ENCODE assay signal across 8 cellular contexts in the genomic region with DNA sequence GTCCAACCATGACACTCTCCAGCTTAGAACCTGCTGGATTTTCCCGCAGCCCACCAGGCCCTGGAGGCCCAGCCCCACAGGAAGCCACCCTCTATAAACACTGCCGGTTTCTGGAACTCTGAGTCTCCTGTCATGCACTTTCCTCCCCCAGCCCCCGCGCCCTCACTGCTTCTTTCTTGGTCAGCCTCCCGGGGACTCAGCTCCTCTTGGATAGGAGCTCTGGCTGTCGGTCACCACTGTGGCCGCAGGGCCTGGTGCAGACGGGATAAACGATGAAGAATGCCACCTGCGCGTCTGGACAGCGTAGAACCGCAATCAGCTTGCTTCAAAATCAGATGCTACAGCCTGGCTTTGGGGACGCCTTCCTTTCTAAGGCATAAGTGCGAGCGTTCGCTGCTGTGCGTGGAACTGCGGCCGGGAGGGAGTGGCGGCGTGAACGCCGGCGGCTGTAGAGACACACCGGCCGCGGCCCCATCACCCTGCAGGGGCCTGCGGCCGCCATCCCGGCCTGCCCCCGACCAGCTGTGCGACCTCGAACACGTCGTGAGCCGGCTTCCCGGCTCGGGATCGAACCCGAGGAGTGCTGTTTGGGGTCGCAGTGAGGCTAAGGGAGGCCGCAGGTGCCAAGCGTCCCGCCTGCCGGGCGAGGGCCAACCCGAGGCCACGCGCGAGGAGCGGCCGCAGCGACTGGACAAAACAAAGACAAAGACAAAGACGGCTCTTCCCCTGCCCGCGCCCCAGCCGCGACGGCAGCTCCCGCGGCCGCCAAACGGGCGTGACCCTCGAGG. TPM values are rescaled to one million over a fixed set of nuclear protein-coding genes. Genes with fewer than 3 reads are reported as not detected.
DNase-seq lines count a peak whose midpoint lies in the region; ATAC-seq and TF ChIP-seq lines count a peak whose summit lies in the region.

No MANE protein-coding gene starts in this region.

- POLR2A ChIA-PET in AG04449 (lab: Yijun Ruan, JAX): interaction anchor here (0.6 to 2.0 kb wide), 12 partner anchors 12 to 80 kb away, joined by 3 to 9 read pairs (median 3); partner anchors contain the start of genes SUMO3 and UBE2G2

- ATAC-seq in GM18909 (IDR thresholded peaks at IDR 0.05; ENCODE audit: poor library complexity, unreplicated experiment) (peak; percentile 6), SK-N-SH treated with all-trans-retinoic acid at 6 μM for 48 hours (peak; percentile 4; the same call in 2 of the 3 replicates), mucosa of descending colon (no peak), aorta (ENCODE audit: low FRiP score) (no peak), GM19452 (IDR thresholded peaks at IDR 0.05; ENCODE audit: unreplicated experiment) (no peak), GM21447 (IDR thresholded peaks at IDR 0.05; ENCODE audit: unreplicated experiment) (no peak)

- peaks cover 45% of the 10 kb centered on the region for H3K4me1 ChIP-seq in mucosa of descending colon (ENCODE audit: low read depth)
- H3K4me1 ChIP-seq in aorta (ENCODE audit: control insufficient read depth in 1 of 2, insufficient read depth in 2 of 2, low read length in 2 of 2): peaks cover 0 to 4% of the 10 kb centered on the region in 2 donors

- DNase-seq in AG04449 (ENCODE audit: low read depth, low spot score): no peak
- DNase-seq in epithelial cell of esophagus (ENCODE audit: low read depth): peak; percentile 24
- peak; percentile 47 to 72 (median 69) for DNase-seq in mucosa of descending colon
- DNase-seq in aorta: peak; percentile 70 to 83

- H3K27me3 ChIP-seq in aorta (ENCODE audit: control insufficient read depth in 1 of 2, insufficient read depth in 2 of 2, low read length in 1 of 2): no peaks in the 10 kb centered on the region

- intact Hi-C loops in mucosa of descending colon (cut with DNase I, micrococcal nuclease) (no loop called here), aorta (cut with DNase I) (loop anchor here (5.0 to 10.0 kb wide), 3 partner anchors 55 to 262 kb away; partner anchors contain the start of genes SUMO3 (in 2 of the 2) and UBE2G2 (in 1 of the 2))

- H3K9me3 ChIP-seq in mucosa of descending colon (no peaks in the 10 kb centered on the region), aorta (ENCODE audit: control insufficient read depth, low read length) (no peaks in the 10 kb centered on the region)

- H3K4me3 ChIP-seq in AG04449 (ENCODE audit: low read depth, low read length) (peak overlapping the region; percentile 83), epithelial cell of esophagus (ENCODE audit: low read length) (peak overlapping the region; percentile 70), mucosa of descending colon (peak overlapping the region; percentile 86), aorta (ENCODE audit: low read length in 2 of 2) (peak overlapping the region; percentile 88 to 89)

- 0% methylated on average over 57 to 66 of the region's 66 CpGs for WGBS in aorta, 2 donors

- CTCF ChIA-PET in AG04449 (lab: Yijun Ruan, JAX): interaction anchor here (0.9 to 3.3 kb wide), 6 partner anchors 15 to 265 kb away, joined by 3 to 12 read pairs (median 6); no protein-coding TSS in a partner anchor

- peak overlapping the region; percentile 62 to 98 for H3K27ac ChIP-seq in aorta (ENCODE audit: low read depth in 1 of 2, low read length in 2 of 2)

- H3K36me3 ChIP-seq in mucosa of descending colon (ENCODE audit: low read depth) (no peaks in the 10 kb centered on the region), aorta (ENCODE audit: control insufficient read depth in 1 of 2, insufficient read depth in 2 of 2, low read length in 1 of 2) (no peaks in the 10 kb centered on the region)

- TF ChIP-seq CTCF in AG04449 (IDR thresholded peaks at IDR 0.05; ENCODE audit: insufficient read depth, low read length, missing control alignments) (no peak), epithelial cell of esophagus (IDR thresholded peaks at IDR 0.05; ENCODE audit: insufficient read depth, low read depth, low read length, missing control alignments) (no peak), mucosa of descending colon (IDR thresholded peaks at IDR 0.05) (no peak)

TF ChIP-seq in SK-N-SH treated with all-trans-retinoic acid at 6 μM for 48 hours, 23 proteins besides CTCF, POLR2A, EP300 and RAD21 (continues in another document):
- no peak for TF ChIP-seq ESRRG (CRISPR knock-in tag; IDR thresholded peaks at IDR 0.05)
- no peak for TF ChIP-seq RARB (CRISPR knock-in tag; IDR thresholded peaks at IDR 0.05)
- TF ChIP-seq ARNTL (CRISPR knock-in tag; IDR thresholded peaks at IDR 0.05; ENCODE audit: borderline replicate concordance, low read depth): no peak
- TF ChIP-seq GLIS3 (CRISPR knock-in tag; IDR thresholded peaks at IDR 0.05): no peak
- no peak for TF ChIP-seq OSR1 (CRISPR knock-in tag; IDR thresholded peaks at IDR 0.05)
- no peak for TF ChIP-seq TCF4 (CRISPR knock-in tag; IDR thresholded peaks at IDR 0.05; ENCODE audit: borderline replicate concordance)
- no peak for TF ChIP-seq CSRNP3 (CRISPR knock-in tag; IDR thresholded peaks at IDR 0.05)
- no peak for TF ChIP-seq SNAI2 (CRISPR knock-in tag; IDR thresholded peaks at IDR 0.05)
- TF ChIP-seq, protein P1, sequence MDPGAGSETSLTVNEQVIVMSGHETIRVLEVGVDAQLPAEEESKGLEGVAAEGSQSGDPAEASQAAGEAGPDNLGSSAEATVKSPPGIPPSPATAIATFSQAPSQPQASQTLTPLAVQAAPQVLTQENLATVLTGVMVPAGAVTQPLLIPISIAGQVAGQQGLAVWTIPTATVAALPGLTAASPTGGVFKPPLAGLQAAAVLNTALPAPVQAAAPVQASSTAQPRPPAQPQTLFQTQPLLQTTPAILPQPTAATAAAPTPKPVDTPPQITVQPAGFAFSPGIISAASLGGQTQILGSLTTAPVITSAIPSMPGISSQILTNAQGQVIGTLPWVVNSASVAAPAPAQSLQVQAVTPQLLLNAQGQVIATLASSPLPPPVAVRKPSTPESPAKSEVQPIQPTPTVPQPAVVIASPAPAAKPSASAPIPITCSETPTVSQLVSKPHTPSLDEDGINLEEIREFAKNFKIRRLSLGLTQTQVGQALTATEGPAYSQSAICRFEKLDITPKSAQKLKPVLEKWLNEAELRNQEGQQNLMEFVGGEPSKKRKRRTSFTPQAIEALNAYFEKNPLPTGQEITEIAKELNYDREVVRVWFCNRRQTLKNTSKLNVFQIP (CRISPR knock-in tag; IDR thresholded peaks at IDR 0.05; ENCODE audit: borderline replicate concordance, low read depth): no peak
- TF ChIP-seq ZNF565 (CRISPR knock-in tag; conservative IDR thresholded peaks at IDR 0.05; ENCODE audit: low read depth): no peak
- TF ChIP-seq, protein P2, sequence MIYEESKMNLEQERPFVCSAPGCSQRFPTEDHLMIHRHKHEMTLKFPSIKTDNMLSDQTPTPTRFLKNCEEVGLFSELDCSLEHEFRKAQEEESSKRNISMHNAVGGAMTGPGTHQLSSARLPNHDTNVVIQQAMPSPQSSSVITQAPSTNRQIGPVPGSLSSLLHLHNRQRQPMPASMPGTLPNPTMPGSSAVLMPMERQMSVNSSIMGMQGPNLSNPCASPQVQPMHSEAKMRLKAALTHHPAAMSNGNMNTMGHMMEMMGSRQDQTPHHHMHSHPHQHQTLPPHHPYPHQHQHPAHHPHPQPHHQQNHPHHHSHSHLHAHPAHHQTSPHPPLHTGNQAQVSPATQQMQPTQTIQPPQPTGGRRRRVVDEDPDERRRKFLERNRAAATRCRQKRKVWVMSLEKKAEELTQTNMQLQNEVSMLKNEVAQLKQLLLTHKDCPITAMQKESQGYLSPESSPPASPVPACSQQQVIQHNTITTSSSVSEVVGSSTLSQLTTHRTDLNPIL (CRISPR knock-in tag; IDR thresholded peaks at IDR 0.05; ENCODE audit: low read depth): no peak
- no peak for TF ChIP-seq BACH2 (CRISPR knock-in tag; IDR thresholded peaks at IDR 0.05; ENCODE audit: borderline replicate concordance)
- no peak for TF ChIP-seq PPARA (CRISPR knock-in tag; IDR thresholded peaks at IDR 0.05; ENCODE audit: borderline replicate concordance)
- TF ChIP-seq, protein P3, sequence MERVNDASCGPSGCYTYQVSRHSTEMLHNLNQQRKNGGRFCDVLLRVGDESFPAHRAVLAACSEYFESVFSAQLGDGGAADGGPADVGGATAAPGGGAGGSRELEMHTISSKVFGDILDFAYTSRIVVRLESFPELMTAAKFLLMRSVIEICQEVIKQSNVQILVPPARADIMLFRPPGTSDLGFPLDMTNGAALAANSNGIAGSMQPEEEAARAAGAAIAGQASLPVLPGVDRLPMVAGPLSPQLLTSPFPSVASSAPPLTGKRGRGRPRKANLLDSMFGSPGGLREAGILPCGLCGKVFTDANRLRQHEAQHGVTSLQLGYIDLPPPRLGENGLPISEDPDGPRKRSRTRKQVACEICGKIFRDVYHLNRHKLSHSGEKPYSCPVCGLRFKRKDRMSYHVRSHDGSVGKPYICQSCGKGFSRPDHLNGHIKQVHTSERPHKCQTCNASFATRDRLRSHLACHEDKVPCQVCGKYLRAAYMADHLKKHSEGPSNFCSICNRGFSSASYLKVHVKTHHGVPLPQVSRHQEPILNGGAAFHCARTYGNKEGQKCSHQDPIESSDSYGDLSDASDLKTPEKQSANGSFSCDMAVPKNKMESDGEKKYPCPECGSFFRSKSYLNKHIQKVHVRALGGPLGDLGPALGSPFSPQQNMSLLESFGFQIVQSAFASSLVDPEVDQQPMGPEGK (CRISPR knock-in tag; IDR thresholded peaks at IDR 0.05; ENCODE audit: borderline replicate concordance): no peak
- no peak for TF ChIP-seq CSDC2 (CRISPR knock-in tag; IDR thresholded peaks at IDR 0.05)
- TF ChIP-seq ZFP3 (CRISPR knock-in tag; IDR thresholded peaks at IDR 0.05): no peak

RNA-seq across cellular contexts. Expression of gene PTTG1IP, which starts 0.7 kb away (rescaled TPM):
- total RNA-seq in mucosa of descending colon (100 to 1,000 TPM; 202 to 391 (median 286) TPM), aorta (100 to 1,000 TPM; 268 to 271 TPM)
- 100 to 1,000 TPM; 103 to 191 TPM for polyA plus RNA-seq in aorta

RNA-seq across cellular contexts. Expression of gene ITGB2, which starts 47.9 kb away (rescaled TPM):
- total RNA-seq in mucosa of descending colon: 10 to 100 TPM; 10.8 to 52.3 (median 51.1) TPM
- 100 to 1,000 TPM in 1 of 2 donors, 10 to 100 TPM in 1; 65.5 to 110 TPM for total RNA-seq in aorta
- 10 to 100 TPM in 1 of 2 donors, 1 to 10 TPM in 1; 6.7 to 48.5 TPM for polyA plus RNA-seq in aorta

RNA-seq across cellular contexts. Expression of gene SUMO3, which starts 54.9 kb away (rescaled TPM):
- total RNA-seq in mucosa of descending colon: 10 to 100 TPM; 68.9 to 76.9 (median 69.4) TPM
- 10 to 100 TPM; 63.2 to 68.9 TPM for total RNA-seq in aorta
- 10 to 100 TPM; 35.7 to 88.0 TPM for polyA plus RNA-seq in aorta

Comparison
In these comparisons a context has a peak if more than half of its experiments do, and no peak if none do; other contexts are left out.
1. ATAC-seq: peak in GM18909 (single experiment) and SK-N-SH treated with all-trans-retinoic acid at 6 μM for 48 hours (single experiment); none in mucosa of descending colon (single experiment), aorta (single experiment), GM19452 (single experiment) and GM21447 (single experiment).
2. intact Hi-C loops: an anchor here in aorta (5.0 to 10.0 kb wide); none called in mucosa of descending colon.
3. Peak in every context shown above with its lines, with median percentiles within 50 percentile points of each other: H3K4me3 ChIP-seq.